Comparison of ENCODE assay signal across 1 cellular context in genomic region chr20:10178727-10179313, GRCh38.
TF ChIP-seq lines count a peak whose summit lies in the region.

No MANE protein-coding gene starts in this region.

TF ChIP-seq in H1, 55 proteins besides CTCF, POLR2A, EP300 and RAD21 (continued from another document):
- TF ChIP-seq ATF3 (IDR thresholded peaks at IDR 0.05; ENCODE audit: insufficient read depth, low read depth, low read length): no peak
